ENCODE assay signal across 9 cellular contexts in genomic region chr12:121451931-121452330, GRCh38. TPM values are rescaled to one million over a fixed set of nuclear protein-coding genes. Genes with fewer than 3 reads are reported as not detected.
A peak's percentile ranks its signal among the peaks of the same experiment; 100 is the strongest.
DNase-seq lines count a peak whose midpoint lies in the region; ATAC-seq and TF ChIP-seq lines count a peak whose summit lies in the region.
"Had no signal": no experiment of that assay in that cellular context is flagged by ENCODE, and none has a peak within 500 bp of the region (broad histone marks: within the 10 kb centered on the region; RNA-seq: fewer than 3 reads in every experiment).

No MANE protein-coding gene starts in this region.

- no peaks in the 10 kb centered on the region for H3K36me3 ChIP-seq in skeletal muscle satellite cell (ENCODE audit: insufficient read depth, low read length)

- DNase-seq in GM03348 (ENCODE audit: low spot score), result peak; percentile 55
- DNase-seq in RPMI8226, result peak; percentile 24
- DNase-seq in foreskin fibroblast, result no peak
- no peak for DNase-seq in retina
- no peak for DNase-seq in T-helper 1 cell

- H3K4me2 ChIP-seq in skeletal muscle satellite cell (ENCODE audit: low read length), result peak overlapping the region; percentile 33

- H3K4me1 ChIP-seq in skeletal muscle satellite cell (ENCODE audit: control insufficient read depth, insufficient read depth, low read length), result no peaks in the 10 kb centered on the region

- peak overlapping the region; percentile 3 to 28 for H3K4me3 ChIP-seq in foreskin fibroblast (ENCODE audit: low read depth in 1 of 2, low read length in 2 of 2)
- H3K4me3 ChIP-seq in skeletal muscle satellite cell (ENCODE audit: low read length), result no peak overlapping the region
- H3K4me3 ChIP-seq: coronary artery had no signal

- no peak for ATAC-seq in HG02798 (IDR thresholded peaks at IDR 0.05; ENCODE audit: poor library complexity, unreplicated experiment)
- no peak for ATAC-seq in GM19455 (IDR thresholded peaks at IDR 0.05; ENCODE audit: unreplicated experiment)

- no peaks in the 10 kb centered on the region for H3K9me3 ChIP-seq in skeletal muscle satellite cell (replicated peaks; ENCODE audit: low read length)

- no peaks in the 10 kb centered on the region for H3K27me3 ChIP-seq in skeletal muscle satellite cell (ENCODE audit: control insufficient read depth, insufficient read depth, low read length)

- H3K9ac ChIP-seq in skeletal muscle satellite cell (ENCODE audit: low read depth, low read length), result no peak overlapping the region

- no peak for TF ChIP-seq CTCF in foreskin fibroblast (IDR thresholded peaks at IDR 0.05; ENCODE audit: low read depth, low read length)

RNA-seq across cellular contexts. Expression of gene RNF34, which starts 52.0 kb away (rescaled TPM):
- 35.4 and 36.0 TPM in 2 replicates for total RNA-seq in skeletal muscle satellite cell (2012; rRNA removed)

Comparison
In these comparisons a context has a peak if more than half of its experiments do, and no peak if none do; other contexts are left out.
1. DNase-seq: peak in GM03348 (single experiment) and RPMI8226 (single experiment); none in foreskin fibroblast (0 of 2), retina (single experiment) and T-helper 1 cell (0 of 5).